Comparison of ENCODE assay signal across 8 cellular contexts in the genomic region with DNA sequence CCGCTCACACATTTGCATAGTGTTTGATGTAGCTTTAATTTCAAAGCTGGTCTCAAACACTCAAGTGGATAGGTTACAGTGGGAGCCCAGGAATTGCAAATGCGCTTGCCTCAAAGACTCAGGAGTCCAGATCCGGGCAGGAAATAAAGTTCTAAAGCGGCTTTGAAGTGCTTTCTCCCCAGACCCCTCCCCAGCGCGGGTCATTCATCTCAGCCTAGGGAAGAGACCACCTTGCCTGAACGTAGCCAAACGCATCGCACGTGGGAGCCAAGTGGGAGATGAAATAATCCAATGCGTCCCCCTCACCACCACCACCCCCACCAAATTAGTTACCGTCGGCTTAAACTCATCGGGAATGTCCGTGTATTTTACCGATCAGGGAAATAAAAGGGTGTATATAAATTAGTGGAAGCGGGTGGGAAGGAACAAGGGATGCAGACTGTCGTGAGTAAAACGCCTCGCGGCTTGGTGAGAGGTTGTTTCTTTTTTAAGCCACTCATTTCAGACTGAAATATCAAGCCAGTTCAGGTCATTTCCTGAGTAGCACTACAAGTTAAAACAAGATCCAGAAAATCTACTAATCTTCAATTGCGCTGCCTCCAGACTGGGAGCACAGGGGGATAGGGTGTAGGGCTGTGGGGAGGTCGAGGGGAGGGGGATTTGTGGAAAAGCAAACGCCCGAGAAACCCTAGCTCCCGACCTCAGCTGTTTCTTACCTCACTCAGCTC.
DNase-seq lines count a peak whose midpoint lies in the region; TF ChIP-seq lines count a peak whose summit lies in the region.

No MANE protein-coding gene starts in this region.

- H3K27ac ChIP-seq in PC-9: no peak overlapping the region
- H3K27ac ChIP-seq in mesendoderm (ENCODE audit: low read depth, low read length): peak overlapping the region; percentile 67
- peak overlapping the region; percentile 88 for H3K27ac ChIP-seq in vagina

- peak overlapping the region; percentile 99 for H3K18ac ChIP-seq in mesendoderm (ENCODE audit: low read length)

- WGBS in mesendoderm (ENCODE audit: extremely low coverage, insufficient coverage, low lambda C conversion rate): no CpG with 5 or more reads among the region's 26 CpGs

- POLR2A ChIA-PET in PC-9 (lab: Charles Lee; ENCODE audit: unreplicated experiment): interaction anchor here (0.5 kb wide), 2 partner anchors 221 to 222 kb away, joined by 4 to 19 read pairs; no protein-coding TSS in a partner anchor

- no peak for TF ChIP-seq POLR2A in vagina (IDR thresholded peaks at IDR 0.05)

- TF ChIP-seq CTCF in GM13976 (IDR thresholded peaks at IDR 0.05; ENCODE audit: borderline replicate concordance, control extremely low read depth, extremely low read depth, insufficient read depth, missing control alignments) (no peak), PC-9 (conservative IDR thresholded peaks at IDR 0.05) (no peak), vagina (IDR thresholded peaks at IDR 0.05) (no peak)

- H2AFZ ChIP-seq in PC-9: peak overlapping the region; percentile 98

- peaks cover 4% of the 10 kb centered on the region; the same call in 1 of the 2 replicates for H3F3A ChIP-seq in PC-9 (ENCODE audit: insufficient read depth, low read depth)

- peak overlapping the region; percentile 91 for H3K9ac ChIP-seq in mesendoderm (ENCODE audit: low read length)

- H3K23ac ChIP-seq in mesendoderm (ENCODE audit: low read length): no peak overlapping the region

- H4K5ac ChIP-seq in mesendoderm (ENCODE audit: low read length): no peak overlapping the region

- H4K20me1 ChIP-seq in PC-9 (ENCODE audit: insufficient read depth): no peaks in the 10 kb centered on the region

- CTCF ChIA-PET in PC-9 (lab: Charles Lee): interaction anchor here (0.6 to 1.0 kb wide), 2 partner anchors 217 to 743 kb away, joined by 9 to 13 read pairs; no protein-coding TSS in a partner anchor

- peak overlapping the region; percentile 69 for H4K8ac ChIP-seq in mesendoderm (ENCODE audit: low read depth, low read length)

- H3K9me3 ChIP-seq in HAP-1 (no peaks in the 10 kb centered on the region), PC-9 (ENCODE audit: insufficient read depth, low read depth) (no peaks in the 10 kb centered on the region), vagina (no peaks in the 10 kb centered on the region)

- H2AK5ac ChIP-seq in mesendoderm (ENCODE audit: low read length): no peak overlapping the region

- H3K56ac ChIP-seq in mesendoderm (ENCODE audit: low read length): peak overlapping the region; percentile 95

- no TSS peak for BruUV-seq in PC-9 (replicated peaks; lab: Mats Ljungman, UMichigan)

- H3K79me1 ChIP-seq in mesendoderm (ENCODE audit: low read length): peaks cover 3% of the 10 kb centered on the region

- H3K27ac Mint-ChIP-seq in dendritic cell treated with granulocyte-macrophage colony-stimulating factor and Interleukin-4, amounts not matched to agents 40 ng/mL and 50 ng/mL, for 4 days: no peak overlapping the region

- H3K27me3 ChIP-seq in HAP-1 (ENCODE audit: low read depth): no peaks in the 10 kb centered on the region
- H3K27me3 ChIP-seq in PC-9 (ENCODE audit: insufficient read depth, low read depth): no peaks in the 10 kb centered on the region
- no peaks in the 10 kb centered on the region for H3K27me3 ChIP-seq in mesendoderm (ENCODE audit: insufficient read depth, low read length, poor library complexity)
- no peaks in the 10 kb centered on the region for H3K27me3 ChIP-seq in vagina

- H3K36me3 ChIP-seq in HAP-1 (replicated peaks) (no peaks in the 10 kb centered on the region), PC-9 (ENCODE audit: low read depth) (no peaks in the 10 kb centered on the region), mesendoderm (ENCODE audit: control insufficient read depth, insufficient read depth, low read length) (no peaks in the 10 kb centered on the region), vagina (no peaks in the 10 kb centered on the region)

- peak overlapping the region; percentile 24 for H2BK5ac ChIP-seq in mesendoderm (ENCODE audit: low read length)

- H2BK120ac ChIP-seq in mesendoderm (ENCODE audit: low read depth, low read length): peak overlapping the region; percentile 95

- no peaks in the 10 kb centered on the region for H3K79me2 ChIP-seq in PC-9 (ENCODE audit: low read depth)
- peaks cover 49% of the 10 kb centered on the region for H3K79me2 ChIP-seq in mesendoderm (ENCODE audit: control insufficient read depth, insufficient read depth, low read length)

- peak overlapping the region; percentile 44 for H3K4me3 Mint-ChIP-seq in dendritic cell treated with granulocyte-macrophage colony-stimulating factor and Interleukin-4, amounts not matched to agents 40 ng/mL and 50 ng/mL, for 4 days

- DNase-seq in GM13976 (ENCODE audit: low spot score): peak; percentile 22
- DNase-seq in HAP-1 (ENCODE audit: low spot score in 2 of 2): peak; percentile 20 to 28
- peak in 1 of 2 experiments; percentile 3 for DNase-seq in PC-9
- DNase-seq in mesendoderm: peak; percentile 48
- peak in 1 of 2 donors; percentile 90 for DNase-seq in vagina (ENCODE audit: extremely low spot score in 2 of 2)
- no peak for DNase-seq in RKO (ENCODE audit: low spot score)
- DNase-seq in NCI-H2107 (lab: John Stamatoyannopoulos, UW): no peak

- peak overlapping the region; percentile 97 for H3K4me2 ChIP-seq in PC-9
- peak overlapping the region; percentile 58 for H3K4me2 ChIP-seq in mesendoderm (ENCODE audit: low read length)

- peak overlapping the region; percentile 76 for H2BK15ac ChIP-seq in mesendoderm (replicated peaks; ENCODE audit: low read depth)

- H3K9me3 Mint-ChIP-seq in dendritic cell treated with granulocyte-macrophage colony-stimulating factor and Interleukin-4, amounts not matched to agents 40 ng/mL and 50 ng/mL, for 4 days: no peaks in the 10 kb centered on the region

- H3K4me1 ChIP-seq in HAP-1: peaks cover 9% of the 10 kb centered on the region
- peaks cover 12% of the 10 kb centered on the region; the same call in 1 of the 2 replicates for H3K4me1 ChIP-seq in PC-9 (replicated peaks; ENCODE audit: insufficient read depth)
- H3K4me1 ChIP-seq in mesendoderm (ENCODE audit: control insufficient read depth, low read depth, low read length): peaks cover 25% of the 10 kb centered on the region
- H3K4me1 ChIP-seq in vagina: peaks cover 26% of the 10 kb centered on the region

- intact Hi-C loops in PC-9 (cut with micrococcal nuclease; ENCODE audit: unreplicated experiment) (no loop called here), vagina (cut with DNase I) (no loop called here)
- intact Hi-C loops in dendritic cell treated with granulocyte-macrophage colony-stimulating factor and Interleukin-4, amounts not matched to agents 40 ng/mL and 50 ng/mL, for 4 days (cut with micrococcal nuclease): no loop called here

- no peaks in the 10 kb centered on the region for H3K36me3 Mint-ChIP-seq in dendritic cell treated with granulocyte-macrophage colony-stimulating factor and Interleukin-4, amounts not matched to agents 40 ng/mL and 50 ng/mL, for 4 days (ENCODE audit: low read depth)

- no peaks in the 10 kb centered on the region for H3K9me2 ChIP-seq in PC-9 (ENCODE audit: insufficient read depth)

- H3K27me3 Mint-ChIP-seq in dendritic cell treated with granulocyte-macrophage colony-stimulating factor and Interleukin-4, amounts not matched to agents 40 ng/mL and 50 ng/mL, for 4 days: peaks cover 82% of the 10 kb centered on the region

- H3K4me3 ChIP-seq in HAP-1: peak overlapping the region; percentile 64
- H3K4me3 ChIP-seq in PC-9: peak overlapping the region; percentile 92
- peak overlapping the region; percentile 91 for H3K4me3 ChIP-seq in mesendoderm (ENCODE audit: low read length)
- H3K4me3 ChIP-seq in vagina: peak overlapping the region; percentile 64 to 67

- peak overlapping the region; percentile 93 for H3K4ac ChIP-seq in mesendoderm (ENCODE audit: low read depth, low read length)

- in situ Hi-C loops in GM13976 (cut with MboI; ENCODE audit: low sequenced_read_pairs, unreplicated experiment): no loop called here
- in situ Hi-C loops in HAP-1 (cut with MboI; ENCODE audit: low sequenced_read_pairs): no loop called here

- peaks cover 27% of the 10 kb centered on the region for H3K4me1 Mint-ChIP-seq in dendritic cell treated with granulocyte-macrophage colony-stimulating factor and Interleukin-4, amounts not matched to agents 40 ng/mL and 50 ng/mL, for 4 days (ENCODE audit: low read depth)

Comparison
In these comparisons a context has a peak if more than half of its experiments do, and no peak if none do; other contexts are left out.
1. DNase-seq: peak in GM13976 (single experiment), HAP-1 (2 of 2) and mesendoderm (single experiment); none in RKO (single experiment) and NCI-H2107 (single experiment).
2. Peak in every context shown above with its lines, with median percentiles within 50 percentile points of each other: H3K4me3 ChIP-seq.